Comparison of ENCODE assay signal across 9 cellular contexts in genomic region chr15:96341465-96342142, GRCh38. TPM values are rescaled to one million over a fixed set of nuclear protein-coding genes. Genes with fewer than 3 reads are reported as not detected.
A peak's percentile ranks its signal among the peaks of the same experiment; 100 is the strongest.
DNase-seq lines count a peak whose midpoint lies in the region; ATAC-seq, FAIRE-seq and TF ChIP-seq lines count a peak whose summit lies in the region.
"Had no signal": no experiment of that assay in that cellular context is flagged by ENCODE, and none has a peak within 500 bp of the region (broad histone marks: within the 10 kb centered on the region; RNA-seq: fewer than 3 reads in every experiment).

No MANE protein-coding gene starts in this region.

- H2AFZ ChIP-seq in MM.1S (ENCODE audit: low read length): 0 out of 2 replicates have a peak overlapping the region, but pooled peaks have one; percentile 10

- H3K9me2 ChIP-seq in MM.1S (replicated peaks; ENCODE audit: insufficient read depth, low read length): no peaks in the 10 kb centered on the region

- H3F3A ChIP-seq in MM.1S (ENCODE audit: insufficient read depth, low read length): no peaks in the 10 kb centered on the region

- H3K9ac ChIP-seq in MM.1S (ENCODE audit: low read length): no peak overlapping the region

- H3K4me3 ChIP-seq in MM.1S (ENCODE audit: low read length): peak overlapping the region; percentile 42; the same call in 1 of the 2 replicates
- peak overlapping the region; percentile 88 for H3K4me3 ChIP-seq in ectodermal cell (ENCODE audit: insufficient read depth, low read depth, low read length)
- peak overlapping the region; percentile 32 for H3K4me3 ChIP-seq in lung

- H3K27ac ChIP-seq in MM.1S (ENCODE audit: low read length) (no peak overlapping the region), ectodermal cell (ENCODE audit: insufficient read depth, low read depth, low read length, poor library complexity, severe bottlenecking) (peak overlapping the region; percentile 52), lung (ENCODE audit: low read depth in 1 of 2, low read length in 1 of 2) (peak overlapping the region; percentile 64 to 86), substantia nigra (ENCODE audit: low read depth, low read length, poor library complexity, severe bottlenecking) (peak overlapping the region; percentile 63)

- H3K36me3 ChIP-seq in MM.1S (replicated peaks; ENCODE audit: insufficient read depth, low read length): no peaks in the 10 kb centered on the region
- peaks cover 19% of the 10 kb centered on the region for H3K36me3 ChIP-seq in ectodermal cell (ENCODE audit: control insufficient read depth, insufficient read depth, low read length)
- H3K36me3 ChIP-seq in lung (ENCODE audit: control insufficient read depth in 2 of 2, insufficient read depth in 2 of 2, low read length in 2 of 2): peaks cover 0 to 4% of the 10 kb centered on the region in 2 donors

- no peak for TF ChIP-seq POLR2A in GM12892 (IDR thresholded peaks at IDR 0.05; ENCODE audit: low read depth, low read length)

- no peak for ATAC-seq in lung (ENCODE audit: insufficient read depth, low FRiP score)
- ATAC-seq in GM18870 (IDR thresholded peaks at IDR 0.05; ENCODE audit: unreplicated experiment): no peak
- no peak for ATAC-seq in HG03159 (IDR thresholded peaks at IDR 0.05; ENCODE audit: unreplicated experiment)

- WGBS in ectodermal cell, 2 experiments: 2 to 3% methylated on average over 37 of the region's 37 CpGs
- WGBS in lung, 2 donors: 27 to 47% methylated on average over 37 of the region's 37 CpGs

- H3K4me2 ChIP-seq in MM.1S (ENCODE audit: low read depth, low read length): peak overlapping the region; percentile 23; the same call in 1 of the 2 replicates

- no peaks in the 10 kb centered on the region for H3K79me2 ChIP-seq in MM.1S (ENCODE audit: low read length)

- H3K9me3 ChIP-seq in MM.1S (replicated peaks; ENCODE audit: insufficient read depth, low read length) (no peaks in the 10 kb centered on the region), ectodermal cell (ENCODE audit: control insufficient read depth, low read length) (no peaks in the 10 kb centered on the region), lung (ENCODE audit: control insufficient read depth in 2 of 2, insufficient read depth in 1 of 2, low read length in 1 of 2) (no peaks in the 10 kb centered on the region)

- TF ChIP-seq CTCF in MM.1S (IDR thresholded peaks at IDR 0.05; ENCODE audit: low read length): no peak
- TF ChIP-seq CTCF in lung (IDR thresholded peaks at IDR 0.05; ENCODE audit: control extremely low read depth, extremely low read depth): no peak

- no peak for FAIRE-seq in GM12892 (lab: Jason Lieb, UNC)

- H3K4me1 ChIP-seq in MM.1S (ENCODE audit: low read length) (no peaks in the 10 kb centered on the region), ectodermal cell (ENCODE audit: control insufficient read depth, insufficient read depth, low read length) (peaks cover 46% of the 10 kb centered on the region), lung (ENCODE audit: control insufficient read depth in 2 of 2, insufficient read depth in 2 of 2, low read length in 2 of 2) (peaks cover 0 to 3% of the 10 kb centered on the region in 2 donors)

- no peaks in the 10 kb centered on the region for H3K27me3 ChIP-seq in MM.1S (replicated peaks; ENCODE audit: insufficient read depth, low read length)
- H3K27me3 ChIP-seq in ectodermal cell (ENCODE audit: control insufficient read depth, insufficient read depth, low read length, poor library complexity, severe bottlenecking): peaks cover 53% of the 10 kb centered on the region
- H3K27me3 ChIP-seq in lung (ENCODE audit: control insufficient read depth, insufficient read depth): no peaks in the 10 kb centered on the region

- H4K20me1 ChIP-seq in MM.1S (ENCODE audit: insufficient read depth, low read length): no peaks in the 10 kb centered on the region

- DNase-seq in MM.1S (no peak), lung (ENCODE audit: low spot score) (peak; percentile 25), substantia nigra (lab: John Stamatoyannopoulos, UW) (no peak), NCI-H2107 treated with DMSO at 0.1 percent for 48 hours (lab: John Stamatoyannopoulos, UW; ENCODE audit: unreplicated experiment) (no peak), GM12892 (ENCODE audit: insufficient read length) (no peak)
- DNase-seq: central memory CD4-positive, alpha-beta T cell had no signal

RNA-seq across cellular contexts. Expression of gene NR2F2, which starts 11.1 kb away (rescaled TPM):
- polyA plus RNA-seq in ectodermal cell (2013, experiment 1 of 4): 101 TPM
- polyA plus RNA-seq in ectodermal cell (2013, experiment 2 of 4): 117 TPM
- polyA plus RNA-seq in ectodermal cell (2013, experiment 3 of 4): 80.0 TPM
- polyA plus RNA-seq in ectodermal cell (2013, experiment 4 of 4): 97.4 TPM
- 10 to 100 TPM; 41.9 to 73.5 TPM for total RNA-seq in lung
- 10 to 100 TPM; 15.0 to 28.9 TPM for polyA plus RNA-seq in lung
- polyA plus RNA-seq in GM12892 (2012; ENCODE audit: missing spikeins): 0.70 TPM

Comparison
In these comparisons a context has a peak if more than half of its experiments do, and no peak if none do; other contexts are left out.
1. H3K4me3 ChIP-seq: peak in every context shown above with its lines; median percentile 88 in ectodermal cell; 42 in MM.1S; 32 in lung.